In genomic region chr9:107484117-107484723, GRCh38 we compare ENCODE assay signal across 8 cellular contexts. TPM values are rescaled to one million over a fixed set of nuclear protein-coding genes. Genes with fewer than 3 reads are reported as not detected.
DNase-seq lines count a peak whose midpoint lies in the region; ATAC-seq, FAIRE-seq and TF ChIP-seq lines count a peak whose summit lies in the region.

No MANE protein-coding gene starts in this region.

- peak; percentile 58 for ATAC-seq in GM21528 (IDR thresholded peaks at IDR 0.05; ENCODE audit: low FRiP score, unreplicated experiment)

- H3K27me3 ChIP-seq in cardiac muscle cell (peaks cover 52% of the 10 kb centered on the region), sigmoid colon (no peaks in the 10 kb centered on the region)

- H3K4me3 ChIP-seq in cardiac muscle cell (no peak overlapping the region), sigmoid colon (peak overlapping the region in 1 of 4 donors; percentile 5)

- DNase-seq in COLO829 (ENCODE audit: low spot score) (peak; percentile 52), NCI-H128 (lab: John Stamatoyannopoulos, UW; ENCODE audit: unreplicated experiment) (peak; percentile 38), cardiac muscle cell (ENCODE audit: low read depth in 1 of 2, low spot score in 1 of 2) (peak; percentile 66 to 90), sigmoid colon (no peak), UCSD-AML1 (lab: John Stamatoyannopoulos, UW; ENCODE audit: unreplicated experiment) (no peak)
- DNase-seq in stimulated activated CD4-positive, alpha-beta T cell treated with anti-CD3 and anti-CD28 coated beads, Interleukin-2, amount 100 ng/mL, for 24 hours: no peak

- 20 to 46% methylated on average over 4 of the region's 4 CpGs for WGBS in sigmoid colon, 2 donors

- FAIRE-seq in TTC549 (lab: Jason Lieb, UNC): peak; percentile 76

- no peak for TF ChIP-seq EP300 in sigmoid colon (IDR thresholded peaks at IDR 0.05)

- TF ChIP-seq POLR2A in sigmoid colon (IDR thresholded peaks at IDR 0.05): no peak

- intact Hi-C loops in sigmoid colon (cut with DNase I): loop anchor here (5.0 to 10.0 kb wide), 2 partner anchors 1278 to 1451 kb away; partner anchors contain the start of genes ABITRAM and ELP1

- no peaks in the 10 kb centered on the region for H3K36me3 ChIP-seq in cardiac muscle cell
- peaks cover 0 to 17% (median 0%) of the 10 kb centered on the region in 4 donors for H3K36me3 ChIP-seq in sigmoid colon

- no peaks in the 10 kb centered on the region for H3K4me1 ChIP-seq in cardiac muscle cell (ENCODE audit: low read depth)
- H3K4me1 ChIP-seq in sigmoid colon: peaks cover 0 to 28% (median 13%) of the 10 kb centered on the region in 4 donors

- no peaks in the 10 kb centered on the region for H3K9me3 ChIP-seq in cardiac muscle cell (ENCODE audit: low read depth)
- no peaks in the 10 kb centered on the region for H3K9me3 ChIP-seq in sigmoid colon

- H3K27ac ChIP-seq in cardiac muscle cell: no peak overlapping the region
- H3K27ac ChIP-seq in sigmoid colon: peak overlapping the region in 3 of 4 donors; percentile 21 to 96 (median 96)

- TF ChIP-seq CTCF in cardiac muscle cell (IDR thresholded peaks at IDR 0.05; ENCODE audit: low read depth, low read length) (peak; percentile 64), sigmoid colon (IDR thresholded peaks at IDR 0.05) (peak; percentile 39 to 55 (median 46))

RNA-seq across cellular contexts. Expression of gene KLF4, which starts 5.3 kb away (rescaled TPM):
- 0.56 and 1.4 TPM in 2 replicates for total RNA-seq in cardiac muscle cell
- polyA plus RNA-seq in cardiac muscle cell: not detected in 2 replicates
- total RNA-seq in sigmoid colon: 10 to 100 TPM; 22.8 to 61.8 (median 34.7) TPM
- 100 to 1,000 TPM; 142 to 392 (median 330) TPM for polyA plus RNA-seq in sigmoid colon

Comparison
In these comparisons a context has a peak if more than half of its experiments do, and no peak if none do; other contexts are left out.
1. DNase-seq: peak in COLO829 (single experiment), NCI-H128 (single experiment) and cardiac muscle cell (2 of 2); none in sigmoid colon (single experiment), stimulated activated CD4-positive, alpha-beta T cell treated with anti-CD3 and anti-CD28 coated beads, Interleukin-2, amount 100 ng/mL, for 24 hours (0 of 2) and UCSD-AML1 (single experiment).